Comparison of ENCODE assay signal across 28 cellular contexts in genomic region chr5:149917073-149917676, GRCh38. TPM values are rescaled to one million over a fixed set of nuclear protein-coding genes. Genes with fewer than 3 reads are reported as not detected.
A peak's percentile ranks its signal among the peaks of the same experiment; 100 is the strongest.
DNase-seq lines count a peak whose midpoint lies in the region; ATAC-seq and TF ChIP-seq lines count a peak whose summit lies in the region.
"Had no signal": no experiment of that assay in that cellular context is flagged by ENCODE, and none has a peak within 500 bp of the region (broad histone marks: within the 10 kb centered on the region; RNA-seq: fewer than 3 reads in every experiment).

No MANE protein-coding gene starts in this region.

- ATAC-seq in RWPE2 (ENCODE audit: low read depth), result peak; percentile 32; the same call in 1 of the 3 replicates
- no peak for ATAC-seq in GM18868 (IDR thresholded peaks at IDR 0.05; ENCODE audit: unreplicated experiment)
- ATAC-seq in GM21390 (IDR thresholded peaks at IDR 0.05; ENCODE audit: unreplicated experiment), result no peak
- no peak for ATAC-seq in GM19397 (IDR thresholded peaks at IDR 0.05; ENCODE audit: unreplicated experiment)
- ATAC-seq: activated CD8-positive, alpha-beta T cell treated with anti-CD3 and anti-CD28 coated beads for 36 hours; GM12878; naive thymus-derived CD4-positive, alpha-beta T cell; stimulated activated effector memory CD8-positive, alpha-beta T cell treated with anti-CD3 and anti-CD28 coated beads, Interleukin-12 subunit alpha, Interleukin-12 subunit beta, amount 100 ng/mL, for 72 hours had no signal

- no peak overlapping the region for H3K4me3 ChIP-seq in RWPE2 (ENCODE audit: severe bottlenecking)
- no peak overlapping the region for H3K4me3 ChIP-seq in coronary artery
- H3K4me3 ChIP-seq in tibial artery, result no peak overlapping the region
- H3K4me3 ChIP-seq: GM12878, skin epidermis had no signal

- DNase-seq in RWPE2 (ENCODE audit: low spot score), result no peak
- no peak for DNase-seq in coronary artery (ENCODE audit: low spot score)
- DNase-seq in myocyte (ENCODE audit: low read depth), result peak; percentile 73
- DNase-seq in tibial artery, result no peak
- DNase-seq: activated CD4-positive, CD25-positive, alpha-beta regulatory T cell treated with anti-CD3 and anti-CD28 coated beads, Interleukin-2, amount 50 U/mL, for 72 hours; activated CD8-positive, alpha-beta T cell treated with anti-CD3 and anti-CD28 coated beads for 36 hours; activated effector memory CD4-positive, alpha-beta T cell treated with anti-CD3 and anti-CD28 coated beads, Interleukin-2, amount 50 U/mL, for 16 hours; activated T-cell treated with anti-CD3 and anti-CD28 coated beads for 4 hours; caudate nucleus; CD4-positive, alpha-beta memory T cell; foreskin melanocyte; naive thymus-derived CD4-positive, alpha-beta T cell; NCI-H1930; NCI-H2227 treated with DMSO at 0.1 percent for 48 hours; NCI-H82; SHP77; stimulated activated CD4-positive, alpha-beta T cell treated with anti-CD3 and anti-CD28 coated beads, Interleukin-2, amount 100 ng/mL, for 24 hours had no signal

- H3K9me3 ChIP-seq in RWPE2 (ENCODE audit: severe bottlenecking) (no peaks in the 10 kb centered on the region), tibial artery (no peaks in the 10 kb centered on the region)

- peaks cover 25% of the 10 kb centered on the region for H3K4me1 ChIP-seq in RWPE2 (ENCODE audit: insufficient read depth, poor library complexity, severe bottlenecking)
- peaks cover 0 to 47% (median 13%) of the 10 kb centered on the region in 4 donors for H3K4me1 ChIP-seq in tibial artery

- H3K27ac ChIP-seq in RWPE2 (ENCODE audit: poor library complexity, severe bottlenecking), result peak overlapping the region; percentile 82
- peak overlapping the region; percentile 63 to 69 for H3K27ac ChIP-seq in coronary artery
- H3K27ac ChIP-seq in tibial artery, result peak overlapping the region; percentile 62 to 64
- H3K27ac ChIP-seq: KMS-11, skin epidermis had no signal

- H3K36me3 ChIP-seq in RWPE2 (ENCODE audit: low read depth) (no peaks in the 10 kb centered on the region), tibial artery (no peaks in the 10 kb centered on the region)

- TF ChIP-seq CTCF in RWPE2 (IDR thresholded peaks at IDR 0.05; ENCODE audit: poor library complexity, severe bottlenecking) (no peak), coronary artery (IDR thresholded peaks at IDR 0.05) (no peak), tibial artery (IDR thresholded peaks at IDR 0.05) (no peak)

- H3K27me3 ChIP-seq in RWPE2 (ENCODE audit: insufficient read depth, poor library complexity, severe bottlenecking) (no peaks in the 10 kb centered on the region), tibial artery (no peaks in the 10 kb centered on the region)

- intact Hi-C loops in tibial artery (cut with DNase I; ENCODE audit: low total_unique reads), result no loop called here

RNA-seq across cellular contexts. Expression of gene PDE6A, which starts 27.4 kb away (rescaled TPM):
- 0.35 and 0.47 TPM in 2 replicates for total RNA-seq in myocyte
- polyA plus RNA-seq in myocyte (2012), result 0.67 TPM
- total RNA-seq: activated CD8-positive, alpha-beta T cell treated with anti-CD3 and anti-CD28 coated beads for 36 hours; CD4-positive, alpha-beta memory T cell; epithelial cell of proximal tubule; GM12878; HT-29; kidney epithelial cell; naive thymus-derived CD4-positive, alpha-beta T cell; posterior vena cava had no signal
- polyA plus RNA-seq: CD4-positive, alpha-beta memory T cell had no signal

RNA-seq across cellular contexts. Expression of gene SLC26A2, which starts 43.4 kb away (rescaled TPM):
- 14.2 and 16.9 TPM in 2 replicates for total RNA-seq in myocyte
- polyA plus RNA-seq in myocyte (2012), result 10.9 TPM
